ENCODE assay signal across 15 cellular contexts in the genomic region with DNA sequence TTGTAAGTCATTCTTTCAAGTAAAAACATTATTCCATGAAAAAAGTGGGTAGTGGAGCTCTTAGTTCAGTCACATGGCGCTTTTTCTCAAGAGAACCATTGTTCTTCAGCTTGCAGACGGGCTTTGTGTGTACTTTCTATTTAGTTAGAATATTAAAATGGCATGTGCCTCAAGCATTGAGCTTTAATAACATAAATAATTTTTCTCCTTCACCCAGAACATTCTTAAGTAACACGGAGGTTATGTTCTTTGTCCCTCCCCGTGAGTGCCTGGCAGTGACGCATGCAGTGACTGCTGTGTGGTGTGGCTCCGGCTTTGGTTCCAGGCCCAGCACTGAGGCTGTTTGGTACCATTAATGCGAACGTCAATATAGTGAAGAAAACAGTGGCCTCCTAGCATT.
DNase-seq lines count a peak whose midpoint lies in the region; ATAC-seq and TF ChIP-seq lines count a peak whose summit lies in the region.
"Had no signal": no experiment of that assay in that cellular context is flagged by ENCODE, and none has a peak within 500 bp of the region (broad histone marks: within the 10 kb centered on the region; RNA-seq: fewer than 3 reads in every experiment).

No MANE protein-coding gene starts in this region.

- H3K36me3 Mint-ChIP-seq in activated T-helper 2 cell treated with anti-CD3 and anti-CD28 coated beads, Interferon-gamma antibody, Interleukin-2, Interleukin-4, amounts not matched to agents 10 μg/mL and 5 μg/mL and 100 μg/mL, durations not matched to agents 14 hours and 24 hours and 36 hours (ENCODE audit: low read depth), result no peaks in the 10 kb centered on the region

- TF ChIP-seq CTCF in colonic mucosa (IDR thresholded peaks at IDR 0.05) (no peak), testis (IDR thresholded peaks at IDR 0.05) (no peak)

- H3K9me3 ChIP-seq in colonic mucosa (no peaks in the 10 kb centered on the region), testis (no peaks in the 10 kb centered on the region)

- intact Hi-C loops in colonic mucosa (cut with DNase I) (no loop called here), testis (cut with DNase I; ENCODE audit: low total_unique reads) (no loop called here)
- intact Hi-C loops in activated T-helper 2 cell treated with anti-CD3 and anti-CD28 coated beads, Interferon-gamma antibody, Interleukin-2, Interleukin-4, amounts not matched to agents 10 μg/mL and 5 μg/mL and 100 μg/mL, durations not matched to agents 14 hours and 24 hours and 36 hours (cut with micrococcal nuclease), result no loop called here

- H3K27ac Mint-ChIP-seq in activated T-helper 2 cell treated with anti-CD3 and anti-CD28 coated beads, Interferon-gamma antibody, Interleukin-2, Interleukin-4, amounts not matched to agents 10 μg/mL and 5 μg/mL and 100 μg/mL, durations not matched to agents 14 hours and 24 hours and 36 hours, result no peak overlapping the region

- no peak overlapping the region for H3K9ac ChIP-seq in colonic mucosa (ENCODE audit: low read depth in 2 of 2, low read length in 2 of 2)
- H3K9ac ChIP-seq: BLaER1 treated with 17β-estradiol and CSF1 and Interleukin-3, amounts not matched to agents 10 nM and 100 nM had no signal

- ATAC-seq in HG02642 (IDR thresholded peaks at IDR 0.05; ENCODE audit: poor library complexity, unreplicated experiment) (no peak), GM21825 (IDR thresholded peaks at IDR 0.05; ENCODE audit: unreplicated experiment) (no peak)
- ATAC-seq: K562 had no signal

- H3K4me3 ChIP-seq in colonic mucosa (no peak overlapping the region), testis (no peak overlapping the region)
- H3K4me3 ChIP-seq: BLaER1 treated with 17β-estradiol and CSF1 and Interleukin-3, amounts not matched to agents 10 nM and 100 nM; K562 had no signal

- no peak for TF ChIP-seq POLR2A in testis (IDR thresholded peaks at IDR 0.05)

- no peak overlapping the region for H3K4me3 Mint-ChIP-seq in activated T-helper 2 cell treated with anti-CD3 and anti-CD28 coated beads, Interferon-gamma antibody, Interleukin-2, Interleukin-4, amounts not matched to agents 10 μg/mL and 5 μg/mL and 100 μg/mL, durations not matched to agents 14 hours and 24 hours and 36 hours (ENCODE audit: low read depth)

- H3K27me3 ChIP-seq in colonic mucosa, result no peaks in the 10 kb centered on the region
- H3K27me3 ChIP-seq in testis, result no peaks in the 10 kb centered on the region
- H3K27me3 ChIP-seq: BLaER1 treated with 17β-estradiol and CSF1 and Interleukin-3, amounts not matched to agents 10 nM and 100 nM had no signal

- no peaks in the 10 kb centered on the region for H3K36me3 ChIP-seq in colonic mucosa
- no peaks in the 10 kb centered on the region for H3K36me3 ChIP-seq in testis (ENCODE audit: low read depth, missing control alignments)
- H3K36me3 ChIP-seq: BLaER1 treated with 17β-estradiol and CSF1 and Interleukin-3, amounts not matched to agents 10 nM and 100 nM had no signal

- DNase-seq in anterior cingulate cortex (lab: John Stamatoyannopoulos, UW) (peak in 32 of 58 donors; percentile 17 to 76 (median 46)), colonic mucosa (peak; percentile 6), inferior parietal cortex (ENCODE audit: extremely low spot score) (peak; percentile 32), testis (peak; percentile 4)
- DNase-seq in activated T-helper 2 cell treated with anti-CD3 and anti-CD28 coated beads, Interferon-gamma antibody, Interleukin-2, Interleukin-4, amounts not matched to agents 10 μg/mL and 5 μg/mL and 100 μg/mL, durations not matched to agents 14 hours and 24 hours and 36 hours (ENCODE audit: low spot score), result no peak
- DNase-seq: DMS153, EL, NCI-H1048, NCI-H187, NCI-H446, NCI-H748 treated with DMSO at 0.1 percent for 48 hours had no signal

- no peak overlapping the region for H3K27ac ChIP-seq in colonic mucosa
- H3K27ac ChIP-seq in testis, result no peak overlapping the region
- H3K27ac ChIP-seq: BLaER1 treated with 17β-estradiol and CSF1 and Interleukin-3, amounts not matched to agents 10 nM and 100 nM had no signal

- no peaks in the 10 kb centered on the region for H3K4me1 Mint-ChIP-seq in activated T-helper 2 cell treated with anti-CD3 and anti-CD28 coated beads, Interferon-gamma antibody, Interleukin-2, Interleukin-4, amounts not matched to agents 10 μg/mL and 5 μg/mL and 100 μg/mL, durations not matched to agents 14 hours and 24 hours and 36 hours (ENCODE audit: low read depth)

- H3K4me1 ChIP-seq in colonic mucosa, result no peaks in the 10 kb centered on the region
- peaks cover under 1% of the 10 kb centered on the region for H3K4me1 ChIP-seq in testis

- peaks cover 11% of the 10 kb centered on the region for H3K27me3 Mint-ChIP-seq in activated T-helper 2 cell treated with anti-CD3 and anti-CD28 coated beads, Interferon-gamma antibody, Interleukin-2, Interleukin-4, amounts not matched to agents 10 μg/mL and 5 μg/mL and 100 μg/mL, durations not matched to agents 14 hours and 24 hours and 36 hours (ENCODE audit: low read depth)

- no peaks in the 10 kb centered on the region for H3K9me3 Mint-ChIP-seq in activated T-helper 2 cell treated with anti-CD3 and anti-CD28 coated beads, Interferon-gamma antibody, Interleukin-2, Interleukin-4, amounts not matched to agents 10 μg/mL and 5 μg/mL and 100 μg/mL, durations not matched to agents 14 hours and 24 hours and 36 hours

- WGBS in testis, 2 donors, result 91 to 95% methylated on average over 8 of the region's 8 CpGs
